In the genomic region with DNA sequence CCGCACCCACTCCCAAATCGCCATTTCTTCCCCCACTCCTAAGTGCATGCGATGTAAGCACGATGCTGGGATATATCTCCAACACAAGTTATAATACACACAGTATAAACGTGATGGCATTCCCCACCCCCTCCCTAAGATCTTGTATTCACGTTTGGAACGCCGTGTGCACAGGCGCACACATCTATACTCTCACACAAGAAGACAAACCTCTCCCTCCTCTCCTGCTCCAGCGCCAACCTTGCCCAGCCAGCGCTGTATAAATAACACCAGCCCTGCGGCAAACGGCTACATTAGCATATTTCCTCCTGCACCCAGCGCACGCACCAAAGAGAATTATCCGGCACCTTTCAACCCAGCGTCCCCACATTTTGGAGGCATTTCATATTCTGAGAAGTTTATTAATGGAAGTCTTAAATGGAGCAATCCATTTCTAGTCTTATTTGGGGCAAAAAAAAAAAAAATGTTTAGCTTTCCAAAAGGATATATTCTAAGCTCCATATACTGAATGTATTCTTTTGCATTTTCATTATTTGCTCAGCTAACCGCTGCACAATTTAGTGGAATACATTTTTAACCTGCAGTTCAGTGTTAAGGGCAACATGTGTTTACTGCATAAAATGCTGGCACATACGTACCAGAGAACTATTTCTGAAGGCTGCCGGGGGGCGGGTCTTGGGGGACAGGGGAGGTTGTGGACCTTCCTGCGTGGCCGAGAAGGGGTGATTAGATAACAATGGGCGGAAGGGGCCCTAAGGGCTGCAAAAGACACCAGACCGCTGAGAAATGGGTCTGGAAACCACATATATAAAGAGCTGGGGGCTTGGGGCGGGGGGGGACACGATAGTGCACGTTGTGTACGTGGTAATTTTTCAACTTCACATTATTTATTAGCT, we compare ENCODE assay signal across 8 cellular contexts. TPM values are rescaled to one million over a fixed set of nuclear protein-coding genes. Genes with fewer than 3 reads are reported as not detected.
DNase-seq lines count a peak whose midpoint lies in the region; ATAC-seq and TF ChIP-seq lines count a peak whose summit lies in the region.

No MANE protein-coding gene starts in this region.

- POLR2A ChIA-PET in Caco-2 (lab: Charles Lee) = interaction anchor here (0.6 kb wide), 1 partner anchor 26 kb away, joined by 3 read pairs; no protein-coding TSS in a partner anchor

- H3K4me1 Mint-ChIP-seq in Caco-2 (ENCODE audit: low read depth, unreplicated experiment) (peaks cover 9% of the 10 kb centered on the region), nephron progenitor cell (peaks cover 24% of the 10 kb centered on the region)
- peaks cover 6% of the 10 kb centered on the region for H3K4me1 Mint-ChIP-seq in activated T-cell treated with anti-CD3 and anti-CD28 coated beads, Interleukin-2, amount 50 U/mL, for 4 hours (ENCODE audit: low read depth)

- CTCF ChIA-PET in Caco-2 (lab: Charles Lee) = interaction anchor here (0.6 kb wide), 1 partner anchor 74 kb away, joined by 3 read pairs; no protein-coding TSS in a partner anchor

- H3K9me3 Mint-ChIP-seq in Caco-2 (ENCODE audit: unreplicated experiment) = no peaks in the 10 kb centered on the region
- no peaks in the 10 kb centered on the region for H3K9me3 Mint-ChIP-seq in activated T-cell treated with anti-CD3 and anti-CD28 coated beads, Interleukin-2, amount 50 U/mL, for 4 hours
- peaks cover 10% of the 10 kb centered on the region for H3K9me3 Mint-ChIP-seq in nephron progenitor cell

- BruUV-seq in Caco-2 (replicated peaks; lab: Mats Ljungman, UMichigan) = no TSS peak

- no peaks in the 10 kb centered on the region for H3K9me3 ChIP-seq in Caco-2

- peak overlapping the region; percentile 77 for H3K4me3 Mint-ChIP-seq in Caco-2 (ENCODE audit: unreplicated experiment)
- peak overlapping the region; percentile 89 for H3K4me3 Mint-ChIP-seq in activated T-cell treated with anti-CD3 and anti-CD28 coated beads, Interleukin-2, amount 50 U/mL, for 4 hours
- H3K4me3 Mint-ChIP-seq in nephron progenitor cell = peak overlapping the region; percentile 83

- TF ChIP-seq CTCF in Caco-2 (IDR thresholded peaks at IDR 0.05; ENCODE audit: insufficient read depth in 1 of 2, low read depth in 1 of 2, low read length in 1 of 2, severe bottlenecking in 1 of 2, unreplicated experiment in 1 of 2) = no peak
- no peak for TF ChIP-seq CTCF in fibroblast of villous mesenchyme (IDR thresholded peaks at IDR 0.05; ENCODE audit: insufficient read depth, low read depth, low read length)
- no peak for TF ChIP-seq CTCF in nephron progenitor cell (IDR thresholded peaks at IDR 0.05)

- H3K36me3 ChIP-seq in Caco-2 (ENCODE audit: control insufficient read depth, insufficient read depth, low read length) = no peaks in the 10 kb centered on the region

- H3K4me3 ChIP-seq in Caco-2 (ENCODE audit: low read depth, low read length) = peak overlapping the region; percentile 87
- H3K4me3 ChIP-seq in fibroblast of villous mesenchyme (ENCODE audit: low read depth, low read length) = peak overlapping the region; percentile 12

- H3K27me3 Mint-ChIP-seq in Caco-2 (ENCODE audit: insufficient read depth, unreplicated experiment) (no peaks in the 10 kb centered on the region), nephron progenitor cell (ENCODE audit: low read depth, poor library complexity) (peaks cover 16% of the 10 kb centered on the region)
- H3K27me3 Mint-ChIP-seq in activated T-cell treated with anti-CD3 and anti-CD28 coated beads, Interleukin-2, amount 50 U/mL, for 4 hours (ENCODE audit: low read depth) = peaks cover 14% of the 10 kb centered on the region

- no peaks in the 10 kb centered on the region for H3K36me3 Mint-ChIP-seq in Caco-2 (ENCODE audit: insufficient read depth, unreplicated experiment)
- no peaks in the 10 kb centered on the region for H3K36me3 Mint-ChIP-seq in activated T-cell treated with anti-CD3 and anti-CD28 coated beads, Interleukin-2, amount 50 U/mL, for 4 hours (ENCODE audit: insufficient read depth)
- no peaks in the 10 kb centered on the region for H3K36me3 Mint-ChIP-seq in nephron progenitor cell (ENCODE audit: low read depth)

- ATAC-seq in activated T-cell treated with anti-CD3 and anti-CD28 coated beads, Interleukin-2, amount 50 U/mL, for 4 hours = no peak
- ATAC-seq in GM18858 (IDR thresholded peaks at IDR 0.05; ENCODE audit: unreplicated experiment) = no peak
- ATAC-seq in GM19324 (IDR thresholded peaks at IDR 0.05; ENCODE audit: low FRiP score, unreplicated experiment) = no peak

- peaks cover 10% of the 10 kb centered on the region; the same call in 1 of the 2 replicates for H3K4me1 ChIP-seq in Caco-2

- no peaks in the 10 kb centered on the region for H3K27me3 ChIP-seq in Caco-2 (replicated peaks; ENCODE audit: control insufficient read depth, insufficient read depth, low read length)

- DNase-seq in Caco-2 (no peak), NCI-H1436 treated with DMSO at 0.1 percent for 48 hours (lab: John Stamatoyannopoulos, UW) (peak; percentile 34), fibroblast of villous mesenchyme (ENCODE audit: low read depth) (no peak), nephron progenitor cell (peak; percentile 19), RKO (ENCODE audit: low spot score) (no peak)
- no peak for DNase-seq in activated T-cell treated with anti-CD3 and anti-CD28 coated beads, Interleukin-2, amount 50 U/mL, for 4 hours

- intact Hi-C loops in Caco-2 (cut with micrococcal nuclease; ENCODE audit: unreplicated experiment) = loop anchor here (5.0 kb wide), 3 partner anchors 44 to 274 kb away; no protein-coding TSS in a partner anchor

- H3K27ac Mint-ChIP-seq in Caco-2 (ENCODE audit: unreplicated experiment) (peak overlapping the region; percentile 21), nephron progenitor cell (no peak overlapping the region)

RNA-seq across cellular contexts. Expression of a gene that starts 1.1 kb away (rescaled TPM):
- total RNA-seq in Caco-2 (2022) (44.9 and 45.5 TPM in 2 replicates), fibroblast of villous mesenchyme (2.2 and 2.6 TPM in 2 replicates)
- 1 to 10 TPM in 1 of 3 donors, under 1 TPM in 2; 0.50 to 1.2 (median 0.54) TPM for total RNA-seq in activated T-cell treated with anti-CD3 and anti-CD28 coated beads, Interleukin-2, amount 50 U/mL, for 4 hours

Comparison
In these comparisons a context has a peak if more than half of its experiments do, and no peak if none do; other contexts are left out.
1. DNase-seq: peak in NCI-H1436 treated with DMSO at 0.1 percent for 48 hours (single experiment) and nephron progenitor cell (single experiment); none in Caco-2 (0 of 2), activated T-cell treated with anti-CD3 and anti-CD28 coated beads, Interleukin-2, amount 50 U/mL, for 4 hours (single experiment), fibroblast of villous mesenchyme (single experiment) and RKO (single experiment).
2. RNA of a gene that starts 1.1 kb away (total RNA-seq): 44.9 to 45.5 TPM in Caco-2; 2.2 to 2.6 TPM in fibroblast of villous mesenchyme and 0.50 to 1.2 TPM in activated T-cell treated with anti-CD3 and anti-CD28 coated beads, Interleukin-2, amount 50 U/mL, for 4 hours; every median in the first group is over 10 times any median in the second.
3. Peak in every context shown above with its lines, with median percentiles within 50 percentile points of each other: H3K4me3 Mint-ChIP-seq.